In genomic region chr11:109806205-109806604, GRCh38 we compare ENCODE assay signal across 27 cellular contexts.
DNase-seq lines count a peak whose midpoint lies in the region; ATAC-seq and TF ChIP-seq lines count a peak whose summit lies in the region.
"Had no signal": no experiment of that assay in that cellular context is flagged by ENCODE, and none has a peak within 500 bp of the region (broad histone marks: within the 10 kb centered on the region; RNA-seq: fewer than 3 reads in every experiment).

No MANE protein-coding gene starts in this region.

- H3K79me2 ChIP-seq in SK-N-SH (ENCODE audit: insufficient read depth): no peaks in the 10 kb centered on the region

- no peaks in the 10 kb centered on the region for H3K27me3 ChIP-seq in SK-N-SH (ENCODE audit: insufficient read depth)
- H3K27me3 ChIP-seq: BE2C; BLaER1; BLaER1 treated with 17β-estradiol and CSF1 and Interleukin-3, amounts not matched to agents 10 nM and 100 nM had no signal

- H3F3A ChIP-seq in SK-N-SH (replicated peaks; ENCODE audit: insufficient read depth): no peaks in the 10 kb centered on the region

- H4K20me1 ChIP-seq in SK-N-SH (ENCODE audit: insufficient read depth): no peaks in the 10 kb centered on the region
- H4K20me1 ChIP-seq: BLaER1; BLaER1 treated with 17β-estradiol and CSF1 and Interleukin-3, amounts not matched to agents 10 nM and 100 nM had no signal

- no peak for ATAC-seq in SK-N-SH treated with all-trans-retinoic acid at 6 μM for 48 hours
- ATAC-seq: A549; CD8-positive, alpha-beta T cell had no signal

- H3K4me3 ChIP-seq in SK-N-SH (ENCODE audit: low read depth in 2 of 2, low read length in 1 of 2): no peak overlapping the region
- H3K4me3 ChIP-seq: A549; BLaER1; BLaER1 treated with 17β-estradiol and CSF1 and Interleukin-3, amounts not matched to agents 10 nM and 100 nM had no signal

- DNase-seq in SK-N-SH: no peak
- DNase-seq: 8988T; ACHN; AML-193; BE2C; C1 segment of cervical spinal cord; Caco-2; Calu3; CD4-positive, alpha-beta memory T cell; CD4-positive, alpha-beta T cell; CD4-positive, CD25-positive, alpha-beta regulatory T cell; CD8-positive, alpha-beta memory T cell; CD8-positive, alpha-beta T cell; COR-L47; DMS 273 treated with DMSO at 0.1 percent for 48 hours; DMS153; DMS53; DMS79; DMS79 treated with DMSO at 0.1 percent for 48 hours; DND-41; EL had no signal

- TF ChIP-seq CTCF in SK-N-SH (IDR thresholded peaks at IDR 0.05): no peak

- no peaks in the 10 kb centered on the region for H3K9me2 ChIP-seq in SK-N-SH

- H3K4me1 ChIP-seq in SK-N-SH (ENCODE audit: control insufficient read depth in 1 of 2, insufficient read depth in 2 of 2, low read depth in 1 of 2, low read length in 1 of 2): no peaks in the 10 kb centered on the region
- H3K4me1 ChIP-seq: A549, BE2C, BLaER1, Caco-2 had no signal

- no peaks in the 10 kb centered on the region for H3K36me3 ChIP-seq in SK-N-SH (replicated peaks in 1 of 2; ENCODE audit: control insufficient read depth in 1 of 2, insufficient read depth in 2 of 2, low read length in 1 of 2)
- H3K36me3 ChIP-seq: BE2C; BLaER1; BLaER1 treated with 17β-estradiol and CSF1 and Interleukin-3, amounts not matched to agents 10 nM and 100 nM had no signal

- POLR2A ChIA-PET in SK-N-SH (lab: Yijun Ruan, JAX): no interaction called here

- no peak overlapping the region for H3K9ac ChIP-seq in SK-N-SH
- H3K9ac ChIP-seq: BLaER1; BLaER1 treated with 17β-estradiol and CSF1 and Interleukin-3, amounts not matched to agents 10 nM and 100 nM had no signal

- 11% methylated on average over 1 of the region's 1 CpG for WGBS in SK-N-SH (ENCODE audit: low lambda C conversion rate)

- no peak for TF ChIP-seq EP300 in SK-N-SH (IDR thresholded peaks at IDR 0.05; ENCODE audit: borderline replicate concordance in 1 of 2, low read depth in 1 of 2, low read length in 1 of 2)

- H2AFZ ChIP-seq in SK-N-SH (ENCODE audit: low read depth): no peak overlapping the region

- no peak overlapping the region for H3K4me2 ChIP-seq in SK-N-SH
- H3K4me2 ChIP-seq: A549; BLaER1; BLaER1 treated with 17β-estradiol and CSF1 and Interleukin-3, amounts not matched to agents 10 nM and 100 nM had no signal

- H3K27ac ChIP-seq in SK-N-SH (ENCODE audit: low read depth in 2 of 2, low read length in 1 of 2): no peak overlapping the region
- H3K27ac ChIP-seq: 22Rv1; A549; BLaER1; BLaER1 treated with 17β-estradiol and CSF1 and Interleukin-3, amounts not matched to agents 10 nM and 100 nM; C4-2B had no signal

- CTCF ChIA-PET in SK-N-SH (lab: Yijun Ruan, JAX): no interaction called here

- no peaks in the 10 kb centered on the region for H3K9me3 ChIP-seq in SK-N-SH
- H3K9me3 ChIP-seq: A549, BE2C had no signal

- no peak for TF ChIP-seq RAD21 in SK-N-SH (IDR thresholded peaks at IDR 0.05; ENCODE audit: low read length)

TF ChIP-seq in SK-N-SH treated with all-trans-retinoic acid at 6 μM for 48 hours, 23 proteins besides CTCF, POLR2A, EP300 and RAD21:
- TF ChIP-seq ZNF8 (CRISPR knock-in tag; IDR thresholded peaks at IDR 0.05) (peak; percentile 91), TSHZ2 (CRISPR knock-in tag; IDR thresholded peaks at IDR 0.05) (no peak), ARNTL (CRISPR knock-in tag; IDR thresholded peaks at IDR 0.05; ENCODE audit: borderline replicate concordance, low read depth) (no peak), GLIS3 (CRISPR knock-in tag; IDR thresholded peaks at IDR 0.05) (no peak)

TF ChIP-seq in SK-N-SH, 30 proteins besides CTCF, POLR2A, EP300 and RAD21:
- TF ChIP-seq USF2 (IDR thresholded peaks at IDR 0.05; ENCODE audit: borderline replicate concordance, low read depth, low read length) (no peak), RCOR1 (IDR thresholded peaks at IDR 0.05; ENCODE audit: low read length) (no peak), SMC3 (IDR thresholded peaks at IDR 0.05; ENCODE audit: low read depth, low read length) (no peak), GATA2 (CRISPR knock-in tag; IDR thresholded peaks at IDR 0.05) (no peak), POLR2AphosphoS5 (IDR thresholded peaks at IDR 0.05; ENCODE audit: low read depth, low read length) (no peak), NFIC (IDR thresholded peaks at IDR 0.05; ENCODE audit: borderline replicate concordance) (no peak), TAF1 (IDR thresholded peaks at IDR 0.05; ENCODE audit: borderline replicate concordance, low read depth, low read length) (no peak), JUND (IDR thresholded peaks at IDR 0.05) (no peak), TCF12 (IDR thresholded peaks at IDR 0.05) (no peak), YY1 (IDR thresholded peaks at IDR 0.05; ENCODE audit: low read depth) (no peak), ZBTB33 (IDR thresholded peaks at IDR 0.05; ENCODE audit: borderline replicate concordance, low read depth) (no peak), CHD2 (IDR thresholded peaks at IDR 0.05; ENCODE audit: low read length, partially characterized antibody) (no peak), RFX5 (IDR thresholded peaks at IDR 0.05; ENCODE audit: low read length) (no peak), MXI1 (IDR thresholded peaks at IDR 0.05; ENCODE audit: low read depth, low read length) (no peak), GABPA (IDR thresholded peaks at IDR 0.05; ENCODE audit: low read depth) (no peak), RXRA (IDR thresholded peaks at IDR 0.05; ENCODE audit: borderline replicate concordance, low read depth) (no peak), FOXM1 (IDR thresholded peaks at IDR 0.05; ENCODE audit: low read depth) (no peak), NRF1 (IDR thresholded peaks at IDR 0.05; ENCODE audit: low read depth, low read length) (no peak)
TF ChIP-seq in SK-N-SH: peak in this region for 0.
